8 cellular contexts compared by ENCODE assay signal in genomic region chr17:4199818-4200402, GRCh38. TPM values are rescaled to one million over a fixed set of nuclear protein-coding genes. Genes with fewer than 3 reads are reported as not detected.
DNase-seq lines count a peak whose midpoint lies in the region; ATAC-seq, FAIRE-seq and TF ChIP-seq lines count a peak whose summit lies in the region.

No MANE protein-coding gene starts in this region.

- TF ChIP-seq RAD21 in K562 (CRISPR knock-in tag; conservative IDR thresholded peaks at IDR 0.05 in 1 of 2, IDR thresholded peaks at IDR 0.05 in 1 of 2): peak in 1 of 2 experiments; percentile 39; a peak in 2 of 4 replicates

- no peaks in the 10 kb centered on the region for H3K79me2 ChIP-seq in K562 (ENCODE audit: control insufficient read depth, insufficient read depth, low read length)

- no peak for TF ChIP-seq EP300 in K562 (IDR thresholded peaks at IDR 0.05; ENCODE audit: low read length)

- no TSS peak for BruUV-seq in K562 (replicated peaks; lab: Mats Ljungman, UMichigan)

- FAIRE-seq in GM18507 (lab: Jason Lieb, UNC): peak; percentile 91
- FAIRE-seq in K562 (lab: Jason Lieb, UNC): peak; percentile 84

- H4K20me1 ChIP-seq in K562 (replicated peaks; ENCODE audit: control insufficient read depth, insufficient read depth, low read length): 0 out of 2 replicates have a peak, but pooled peaks cover 3% of the 10 kb centered on the region

- H3K4me2 ChIP-seq in K562 (ENCODE audit: insufficient read depth, low read length): no peak overlapping the region

- CTCF ChIA-PET in BJ (lab: Yijun Ruan, JAX) (interaction anchor here (0.7 to 3.7 kb wide), 13 partner anchors 10 to 221 kb away, joined by 3 to 30 read pairs (median 4); no protein-coding TSS in a partner anchor), K562 (lab: Yijun Ruan, JAX; ENCODE audit: low intra/inter-chr PET ratio) (interaction anchor here (0.6 to 1.8 kb wide), 5 partner anchors 16 to 500 kb away, joined by 3 to 12 read pairs (median 4); no protein-coding TSS in a partner anchor)

- TF ChIP-seq POLR2A in K562 (conservative IDR thresholded peaks at IDR 0.05): no peak

- intact Hi-C loops in K562 (cut with micrococcal nuclease): loop anchor here (1.0 to 5.0 kb wide), 2 partner anchors 166 to 212 kb away; partner anchors contain the start of gene UBE2G1

- H3K9ac ChIP-seq in K562 (ENCODE audit: insufficient read depth in 1 of 2, low read depth in 2 of 2, low read length in 2 of 2): no peak overlapping the region

- TF ChIP-seq CTCF in BJ (IDR thresholded peaks at IDR 0.05; ENCODE audit: insufficient read depth, low read depth, low read length): peak; percentile 75
- peak; percentile 62 to 69 (median 63) for TF ChIP-seq CTCF in K562 (IDR thresholded peaks at IDR 0.05 in 2 of 3, conservative IDR thresholded peaks at IDR 0.05 in 1 of 3; ENCODE audit: insufficient read depth in 2 of 3, low read depth in 1 of 3, low read length in 3 of 3)
- TF ChIP-seq CTCF in kidney epithelial cell (IDR thresholded peaks at IDR 0.05; ENCODE audit: insufficient read depth, low read length, poor library complexity, severe bottlenecking): peak; percentile 77

- DNase-seq in BJ (ENCODE audit: low read depth) (no peak), GM18507 (ENCODE audit: extremely low spot score, insufficient read length, low read depth) (no peak), NCI-H82 treated with DMSO at 0.1 percent for 48 hours (lab: John Stamatoyannopoulos, UW; ENCODE audit: unreplicated experiment) (peak; percentile 6), K562 (ENCODE audit: extremely low read depth in 1 of 4, low spot score in 3 of 4) (peak; percentile 51 to 57 (median 54)), kidney epithelial cell (ENCODE audit: low read depth) (no peak), superior temporal gyrus (ENCODE audit: extremely low spot score) (peak; percentile 60), KG1 (lab: John Stamatoyannopoulos, UW) (no peak)

- H3K4me1 ChIP-seq in K562 (replicated peaks in 1 of 2; ENCODE audit: control insufficient read depth in 2 of 2, insufficient read depth in 2 of 2, low read length in 2 of 2): no peaks in the 10 kb centered on the region; a peak in 1 of 5 replicates

- H3K4me3 ChIP-seq in BJ (ENCODE audit: low read depth, low read length): no peak overlapping the region
- H3K4me3 ChIP-seq in K562: no peak overlapping the region
- H3K4me3 ChIP-seq in kidney epithelial cell (ENCODE audit: low read depth, low read length): no peak overlapping the region

- peak; percentile 66 for ATAC-seq in K562
- no peak for ATAC-seq in GM19351 (IDR thresholded peaks at IDR 0.05; ENCODE audit: unreplicated experiment)

- H3K9me3 ChIP-seq in K562 (replicated peaks; ENCODE audit: control insufficient read depth, insufficient read depth, low read depth, low read length): no peaks in the 10 kb centered on the region

- no peak overlapping the region for H3K27ac ChIP-seq in K562 (ENCODE audit: extremely low read depth, low read depth, low read length)

- peaks cover 6% of the 10 kb centered on the region for H3K36me3 ChIP-seq in BJ (ENCODE audit: control insufficient read depth, insufficient read depth, low read length)
- peaks cover 44% of the 10 kb centered on the region for H3K36me3 ChIP-seq in K562 (ENCODE audit: control insufficient read depth, insufficient read depth, low read length)
- H3K36me3 ChIP-seq in kidney epithelial cell (ENCODE audit: control insufficient read depth, insufficient read depth, low read length): peaks cover under 1% of the 10 kb centered on the region

- in situ Hi-C loops in K562 (cut with MboI): loop anchor here (10.0 kb wide), 1 partner anchor 215 kb away; no protein-coding TSS in a partner anchor

- H3K9me1 ChIP-seq in K562 (ENCODE audit: control insufficient read depth, insufficient read depth, low read length): no peaks in the 10 kb centered on the region

- POLR2A ChIA-PET in BJ (lab: Charles Lee) (no interaction called here), K562 (lab: Yijun Ruan, JAX) (interaction anchor here (0.7 to 1.2 kb wide), 3 partner anchors 12 to 320 kb away, joined by 3 to 4 read pairs (median 3); no protein-coding TSS in a partner anchor)

- no peaks in the 10 kb centered on the region for H3K27me3 ChIP-seq in BJ (ENCODE audit: control insufficient read depth, insufficient read depth, low read length)
- no peaks in the 10 kb centered on the region for H3K27me3 ChIP-seq in K562 (ENCODE audit: control insufficient read depth in 2 of 2, insufficient read depth in 2 of 2, low read length in 2 of 2)
- no peaks in the 10 kb centered on the region for H3K27me3 ChIP-seq in kidney epithelial cell (ENCODE audit: control insufficient read depth, insufficient read depth, low read length)

- 54% methylated on average over 7 of the region's 9 CpGs for WGBS in K562 (ENCODE audit: insufficient coverage, low coverage, missing lambda C conversion rate)

- no peak overlapping the region for H2AFZ ChIP-seq in K562 (ENCODE audit: low read depth, low read length)

TF ChIP-seq in K562, 482 proteins besides CTCF, POLR2A, EP300 and RAD21:
- TF ChIP-seq RBM14 (IDR thresholded peaks at IDR 0.05; ENCODE audit: borderline replicate concordance, insufficient read depth, low read depth, low read length) (no peak), ZNF384 (IDR thresholded peaks at IDR 0.05; ENCODE audit: low read depth, low read length) (peak; percentile 88), KAT8 (IDR thresholded peaks at IDR 0.05; ENCODE audit: low read depth) (no peak), TEAD2 (tag; IDR thresholded peaks at IDR 0.05) (no peak), U2AF2 (optimal IDR thresholded peaks at IDR 0.05; ENCODE audit: low read depth, low read length) (no peak), ZNF316 (IDR thresholded peaks at IDR 0.05) (peak; percentile 30; the same call in 1 of the 2 replicates), C11orf30 (IDR thresholded peaks at IDR 0.05; ENCODE audit: low read depth) (peak; percentile 13; the same call in 1 of the 2 replicates), SMC3 (conservative IDR thresholded peaks at IDR 0.05; ENCODE audit: insufficient read depth, low read depth, low read length) (peak; percentile 53; the same call in 1 of the 2 replicates), ZNF507 (tag; conservative IDR thresholded peaks at IDR 0.05) (no peak)

RNA-seq across cellular contexts. Expression of gene CYB5D2, which starts 56.9 kb away (rescaled TPM):
- polyA plus RNA-seq in BJ (2011; rRNA removed) (31.6 and 56.4 TPM in 2 replicates), K562 (2011; rRNA removed) (3.2 and 4.1 TPM in 2 replicates), K562 (2014; fragmentation: Illumina TruSeq; extraction: Trizol) (2.8 and 3.7 TPM in 2 replicates), K562 (2014; fragmentation: Nextera tagmentation; extraction: Ambion mirVana) (1 to 10 TPM in 1 of 2 experiments, under 1 TPM in 1; 0.99 to 1.4 TPM), K562 (2014; rRNA removed) (5.1 and 6.0 TPM in 2 replicates)
- 15.4 and 18.0 TPM in 2 replicates for polyA minus RNA-seq in BJ (2011; rRNA and poly(A)+ RNA removed)
- total RNA-seq in K562 (2011; cell fraction: chromatin; rRNA removed; ENCODE audit: low replicate concordance): 2.2 and 3.7 TPM in 2 replicates
- total RNA-seq in K562 (2011; cell fraction: nucleolus; rRNA removed): 4.7 and 5.1 TPM in 2 replicates
- total RNA-seq in K562 (2011; cell fraction: nucleoplasm; rRNA removed): 3.9 and 6.3 TPM in 2 replicates
- total RNA-seq in K562 (2014; rRNA removed) (3.9 and 4.5 TPM in 2 replicates), K562 (2014; rRNA removed; fragmentation: Illumina TruSeq; extraction: Trizol) (1.8 TPM in 2 replicates), K562 (2015; rRNA removed; fragmentation: Illumina TruSeq; extraction: Trizol) (2.5 and 3.0 TPM in 2 replicates), K562 (2021) (2.8 TPM in 2 replicates), kidney epithelial cell (18.2 and 21.0 TPM in 2 replicates)
- 5.9 and 7.2 TPM in 2 replicates for polyA plus RNA-seq in K562 (2011; cell fraction: cytosol; rRNA removed)
- polyA plus RNA-seq in K562 (2011; cell fraction: nucleus; rRNA removed): 2.6 and 3.3 TPM in 2 replicates
- polyA plus RNA-seq in K562 (2012): 3.2 and 3.9 TPM in 2 replicates
- polyA minus RNA-seq in K562 (2011; rRNA and poly(A)+ RNA removed): 1.0 and 2.7 TPM in 2 replicates
- 3.1 and 3.7 TPM in 2 replicates for polyA minus RNA-seq in K562 (2011; cell fraction: cytosol; rRNA and poly(A)+ RNA removed)
- polyA minus RNA-seq in K562 (2011; cell fraction: nucleus; rRNA and poly(A)+ RNA removed): 1.9 and 2.9 TPM in 2 replicates

RNA-seq across cellular contexts. Expression of gene ZZEF1, which starts 57.1 kb away (rescaled TPM):
- polyA plus RNA-seq in BJ (2011; rRNA removed) (14.9 and 17.5 TPM in 2 replicates), K562 (2011; rRNA removed) (9.7 and 11.4 TPM in 2 replicates), K562 (2014; fragmentation: Illumina TruSeq; extraction: Trizol) (9.8 and 11.5 TPM in 2 replicates), K562 (2014; fragmentation: Nextera tagmentation; extraction: Ambion mirVana) (under 1 TPM; 0.34 to 0.51 TPM), K562 (2014; rRNA removed) (7.1 and 10.6 TPM in 2 replicates)
- polyA minus RNA-seq in BJ (2011; rRNA and poly(A)+ RNA removed): 55.8 and 58.3 TPM in 2 replicates
- total RNA-seq in K562 (2011; cell fraction: chromatin; rRNA removed; ENCODE audit: low replicate concordance): 180 and 188 TPM in 2 replicates
- 67.7 and 72.2 TPM in 2 replicates for total RNA-seq in K562 (2011; cell fraction: nucleolus; rRNA removed)
- 81.8 and 83.5 TPM in 2 replicates for total RNA-seq in K562 (2011; cell fraction: nucleoplasm; rRNA removed)
- total RNA-seq in K562 (2014; rRNA removed) (12.5 and 14.0 TPM in 2 replicates), K562 (2014; rRNA removed; fragmentation: Illumina TruSeq; extraction: Trizol) (9.8 and 10.5 TPM in 2 replicates), K562 (2015; rRNA removed; fragmentation: Illumina TruSeq; extraction: Trizol) (10.7 and 12.6 TPM in 2 replicates), K562 (2021) (16.5 and 18.5 TPM in 2 replicates), kidney epithelial cell (33.9 and 40.0 TPM in 2 replicates)
- polyA plus RNA-seq in K562 (2011; cell fraction: cytosol; rRNA removed): 5.7 and 8.0 TPM in 2 replicates
- 29.8 and 32.8 TPM in 2 replicates for polyA plus RNA-seq in K562 (2011; cell fraction: nucleus; rRNA removed)
- 9.1 and 10.1 TPM in 2 replicates for polyA plus RNA-seq in K562 (2012)
- polyA minus RNA-seq in K562 (2011; rRNA and poly(A)+ RNA removed): 41.5 and 44.7 TPM in 2 replicates
- 18.4 and 19.6 TPM in 2 replicates for polyA minus RNA-seq in K562 (2011; cell fraction: cytosol; rRNA and poly(A)+ RNA removed)
- 28.3 and 49.2 TPM in 2 replicates for polyA minus RNA-seq in K562 (2011; cell fraction: nucleus; rRNA and poly(A)+ RNA removed)

Comparison
In these comparisons a context has a peak if more than half of its experiments do, and no peak if none do; other contexts are left out.
1. DNase-seq: peak in NCI-H82 treated with DMSO at 0.1 percent for 48 hours (single experiment), K562 (4 of 4) and superior temporal gyrus (single experiment); none in BJ (single experiment), GM18507 (single experiment), kidney epithelial cell (single experiment) and KG1 (single experiment).
2. Peak in every context shown above with its lines, with median percentiles within 50 percentile points of each other: CTCF ChIP-seq.